8 cellular contexts compared by ENCODE assay signal in the genomic region with DNA sequence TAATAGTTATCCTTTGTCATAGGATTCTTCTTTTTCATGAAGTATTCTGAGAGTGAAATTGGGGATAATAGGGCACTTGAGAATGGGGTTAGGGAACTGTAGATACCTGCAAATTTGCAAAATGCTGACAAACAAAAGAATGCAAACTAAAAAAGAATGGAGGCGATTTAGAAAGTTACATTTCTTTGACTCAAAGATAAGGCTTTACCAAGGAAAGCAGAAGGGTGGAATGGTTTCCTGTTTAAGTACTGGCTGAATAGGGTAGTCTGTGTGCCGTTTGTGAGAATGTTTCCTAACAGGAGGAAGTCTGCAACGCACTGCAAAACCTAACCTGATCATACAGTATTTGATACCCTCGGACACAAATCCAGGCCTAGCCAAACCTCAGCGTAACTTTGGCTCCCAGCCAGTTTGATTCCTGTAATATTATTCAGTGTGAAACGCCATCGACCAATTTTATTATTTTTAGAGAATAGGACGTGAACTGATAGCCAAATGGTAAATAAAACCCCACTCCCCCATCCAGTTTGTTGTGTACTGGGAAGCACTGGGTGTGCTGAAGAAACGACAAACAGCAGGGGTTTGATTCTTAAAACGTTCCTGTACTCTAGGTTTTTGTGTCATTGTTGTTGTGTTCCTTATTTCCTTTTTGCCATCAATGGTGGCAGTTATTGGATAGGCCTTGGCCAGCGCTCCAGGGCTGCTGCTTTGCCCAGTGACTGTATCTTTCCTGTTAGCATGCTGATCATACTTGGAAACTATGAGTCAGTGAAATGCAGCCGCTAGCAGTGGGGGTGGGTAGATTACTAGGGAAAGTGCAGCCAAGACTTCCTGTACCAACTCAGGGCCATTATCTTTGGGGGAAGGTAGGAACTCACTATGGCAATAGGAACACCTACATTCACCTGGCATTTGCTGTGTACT.
DNase-seq lines count a peak whose midpoint lies in the region; ATAC-seq and TF ChIP-seq lines count a peak whose summit lies in the region.

No MANE protein-coding gene starts in this region.

- peak overlapping the region; percentile 65 for H3K4me2 ChIP-seq in SK-N-SH

- ATAC-seq in GM21528 (IDR thresholded peaks at IDR 0.05; ENCODE audit: low FRiP score, unreplicated experiment): peak; percentile 72
- peak; percentile 95 for ATAC-seq in activated naive CD8-positive, alpha-beta T cell treated with anti-CD3 and anti-CD28 coated beads, Interleukin-2, amount 10 ng/mL, durations not matched to agents 7 days and 5 days (ENCODE audit: low read depth)
- ATAC-seq in aorta (ENCODE audit: low FRiP score): peak; percentile 96

- H3K36me3 ChIP-seq in SK-N-SH (replicated peaks in 1 of 2; ENCODE audit: control insufficient read depth in 1 of 2, insufficient read depth in 2 of 2, low read length in 1 of 2) (no peaks in the 10 kb centered on the region), cardiac muscle cell (no peaks in the 10 kb centered on the region), aorta (ENCODE audit: control insufficient read depth in 1 of 2, insufficient read depth in 2 of 2, low read length in 1 of 2) (no peaks in the 10 kb centered on the region)

- H3K4me1 Mint-ChIP-seq in activated naive CD8-positive, alpha-beta T cell treated with anti-CD3 and anti-CD28 coated beads, Interleukin-2, amount 10 ng/mL, durations not matched to agents 7 days and 5 days: peaks cover 24% of the 10 kb centered on the region

- CTCF ChIA-PET in SK-N-SH (lab: Yijun Ruan, JAX): interaction anchor here (0.6 kb wide), 1 partner anchor 136 kb away, joined by 3 read pairs; no protein-coding TSS in a partner anchor

- TF ChIP-seq CTCF in SK-N-SH (IDR thresholded peaks at IDR 0.05) (no peak), cardiac muscle cell (IDR thresholded peaks at IDR 0.05; ENCODE audit: low read depth, low read length) (no peak)

- peak overlapping the region; percentile 83 for H3K27ac Mint-ChIP-seq in activated naive CD8-positive, alpha-beta T cell treated with anti-CD3 and anti-CD28 coated beads, Interleukin-2, amount 10 ng/mL, durations not matched to agents 7 days and 5 days

- H3K4me1 ChIP-seq in SK-N-SH (ENCODE audit: control insufficient read depth in 1 of 2, insufficient read depth in 2 of 2, low read depth in 1 of 2, low read length in 1 of 2) (peaks cover 7 to 28% of the 10 kb centered on the region in 2 experiments), cardiac muscle cell (ENCODE audit: low read depth) (peaks cover 37% of the 10 kb centered on the region), aorta (ENCODE audit: control insufficient read depth in 1 of 2, insufficient read depth in 2 of 2, low read length in 2 of 2) (peaks cover 8 to 9% of the 10 kb centered on the region in 2 donors)

- H3K4me3 ChIP-seq in SK-N-SH (ENCODE audit: low read depth in 2 of 2, low read length in 1 of 2) (no peak overlapping the region; a peak in 1 of 4 replicates), cardiac muscle cell (no peak overlapping the region), aorta (ENCODE audit: low read length in 2 of 2) (no peak overlapping the region)

- DNase-seq in COLO668 (lab: John Stamatoyannopoulos, UW; ENCODE audit: unreplicated experiment) (peak; percentile 28), SK-N-SH (peak; percentile 28), cardiac muscle cell (ENCODE audit: low read depth in 1 of 2, low spot score in 1 of 2) (peak; percentile 85 to 97), posterior vena cava (ENCODE audit: low spot score) (peak; percentile 94), aorta (peak; percentile 91 to 94)
- DNase-seq in activated naive CD8-positive, alpha-beta T cell treated with anti-CD3 and anti-CD28 coated beads, Interleukin-2, amount 10 ng/mL, durations not matched to agents 7 days and 5 days: peak; percentile 48

- H3K27ac ChIP-seq in SK-N-SH (ENCODE audit: low read depth in 2 of 2, low read length in 1 of 2): peak overlapping the region; percentile 87 to 95
- H3K27ac ChIP-seq in cardiac muscle cell: peak overlapping the region; percentile 85
- H3K27ac ChIP-seq in aorta (ENCODE audit: low read depth in 1 of 2, low read length in 2 of 2): peak overlapping the region; percentile 95 to 99

- H3K9me2 ChIP-seq in SK-N-SH: no peaks in the 10 kb centered on the region

- H3K9me3 ChIP-seq in SK-N-SH: no peaks in the 10 kb centered on the region
- H3K9me3 ChIP-seq in cardiac muscle cell (ENCODE audit: low read depth): no peaks in the 10 kb centered on the region
- H3K9me3 ChIP-seq in aorta (ENCODE audit: control insufficient read depth, low read length): no peaks in the 10 kb centered on the region

- H3K27me3 ChIP-seq in SK-N-SH (ENCODE audit: insufficient read depth): no peaks in the 10 kb centered on the region
- no peaks in the 10 kb centered on the region for H3K27me3 ChIP-seq in cardiac muscle cell
- H3K27me3 ChIP-seq in aorta (ENCODE audit: control insufficient read depth in 1 of 2, insufficient read depth in 2 of 2, low read length in 1 of 2): no peaks in the 10 kb centered on the region

- peaks cover 1% of the 10 kb centered on the region for H3K9me3 Mint-ChIP-seq in activated naive CD8-positive, alpha-beta T cell treated with anti-CD3 and anti-CD28 coated beads, Interleukin-2, amount 10 ng/mL, durations not matched to agents 7 days and 5 days

- TF ChIP-seq RAD21 in Ishikawa (IDR thresholded peaks at IDR 0.05; ENCODE audit: low read depth) (peak; percentile 71), SK-N-SH (IDR thresholded peaks at IDR 0.05; ENCODE audit: low read length) (no peak; the same call in 1 of the 2 replicates)

- peak overlapping the region; percentile 47 for H3K4me3 Mint-ChIP-seq in activated naive CD8-positive, alpha-beta T cell treated with anti-CD3 and anti-CD28 coated beads, Interleukin-2, amount 10 ng/mL, durations not matched to agents 7 days and 5 days

- POLR2A ChIA-PET in SK-N-SH (lab: Yijun Ruan, JAX): no interaction called here
- POLR2A ChIA-PET in activated naive CD8-positive, alpha-beta T cell treated with anti-CD3 and anti-CD28 coated beads, Interleukin-2, amount 10 ng/mL, durations not matched to agents 7 days and 5 days (lab: Charles Lee): interaction anchor here (0.6 to 2.6 kb wide), 4 partner anchors 14 to 276 kb away, joined by 3 to 15 read pairs (median 4); no protein-coding TSS in a partner anchor

- H3K9ac ChIP-seq in SK-N-SH: peak overlapping the region; percentile 68

- H3K27me3 Mint-ChIP-seq in activated naive CD8-positive, alpha-beta T cell treated with anti-CD3 and anti-CD28 coated beads, Interleukin-2, amount 10 ng/mL, durations not matched to agents 7 days and 5 days: no peaks in the 10 kb centered on the region

- H2AFZ ChIP-seq in SK-N-SH (ENCODE audit: low read depth): peak overlapping the region; percentile 65

- no peaks in the 10 kb centered on the region for H4K20me1 ChIP-seq in SK-N-SH (ENCODE audit: insufficient read depth)

- TF ChIP-seq EP300 in Ishikawa (IDR thresholded peaks at IDR 0.05; ENCODE audit: borderline replicate concordance): peak; percentile 100
- TF ChIP-seq EP300 in SK-N-SH (IDR thresholded peaks at IDR 0.05; ENCODE audit: borderline replicate concordance in 1 of 2, low read depth in 1 of 2, low read length in 1 of 2): peak; percentile 68 to 98

- 15% methylated on average over 12 of the region's 12 CpGs for WGBS in SK-N-SH (ENCODE audit: low lambda C conversion rate)
- WGBS in aorta, 2 donors: 0 to 3% methylated on average over 12 of the region's 12 CpGs

- H3F3A ChIP-seq in SK-N-SH (replicated peaks; ENCODE audit: insufficient read depth): peaks cover 11% of the 10 kb centered on the region

- no peaks in the 10 kb centered on the region for H3K79me2 ChIP-seq in SK-N-SH (ENCODE audit: insufficient read depth)

- intact Hi-C loops in posterior vena cava (cut with DNase I) (no loop called here), aorta (cut with DNase I) (no loop called here)

- no peaks in the 10 kb centered on the region for H3K36me3 Mint-ChIP-seq in activated naive CD8-positive, alpha-beta T cell treated with anti-CD3 and anti-CD28 coated beads, Interleukin-2, amount 10 ng/mL, durations not matched to agents 7 days and 5 days

TF ChIP-seq in Ishikawa, 13 proteins besides CTCF, POLR2A, EP300 and RAD21 (continues in another document):
- TF ChIP-seq, protein P1, sequence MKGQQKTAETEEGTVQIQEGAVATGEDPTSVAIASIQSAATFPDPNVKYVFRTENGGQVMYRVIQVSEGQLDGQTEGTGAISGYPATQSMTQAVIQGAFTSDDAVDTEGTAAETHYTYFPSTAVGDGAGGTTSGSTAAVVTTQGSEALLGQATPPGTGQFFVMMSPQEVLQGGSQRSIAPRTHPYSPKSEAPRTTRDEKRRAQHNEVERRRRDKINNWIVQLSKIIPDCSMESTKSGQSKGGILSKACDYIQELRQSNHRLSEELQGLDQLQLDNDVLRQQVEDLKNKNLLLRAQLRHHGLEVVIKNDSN (IDR thresholded peaks at IDR 0.05): peak; percentile 52
- peak; percentile 78 for TF ChIP-seq YY1 (IDR thresholded peaks at IDR 0.05; ENCODE audit: low read depth)
- peak; percentile 54; the same call in 1 of the 2 replicates for TF ChIP-seq EGR1 (IDR thresholded peaks at IDR 0.05)
- TF ChIP-seq NFIC (IDR thresholded peaks at IDR 0.05): peak; percentile 98
- no peak; the same call in 1 of the 2 replicates for TF ChIP-seq TAF1 (IDR thresholded peaks at IDR 0.05; ENCODE audit: low read depth)
- TF ChIP-seq, protein P2, sequence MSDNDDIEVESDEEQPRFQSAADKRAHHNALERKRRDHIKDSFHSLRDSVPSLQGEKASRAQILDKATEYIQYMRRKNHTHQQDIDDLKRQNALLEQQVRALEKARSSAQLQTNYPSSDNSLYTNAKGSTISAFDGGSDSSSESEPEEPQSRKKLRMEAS (IDR thresholded peaks at IDR 0.05): peak; percentile 89
- TF ChIP-seq ZBTB7A (IDR thresholded peaks at IDR 0.05; ENCODE audit: low read depth): no peak

TF ChIP-seq in SK-N-SH, 30 proteins besides CTCF, POLR2A, EP300 and RAD21 (continues in another document):
- TF ChIP-seq, protein P2 (IDR thresholded peaks at IDR 0.05; ENCODE audit: low read depth): peak; percentile 85
- TF ChIP-seq JUND (IDR thresholded peaks at IDR 0.05) (peak; percentile 99), FOXJ3 (CRISPR knock-in tag; IDR thresholded peaks at IDR 0.05) (no peak), RXRA (IDR thresholded peaks at IDR 0.05; ENCODE audit: borderline replicate concordance, low read depth) (peak; percentile 83; the same call in 1 of the 2 replicates), MXI1 (IDR thresholded peaks at IDR 0.05; ENCODE audit: low read depth, low read length) (no peak)

Comparison
In these comparisons a context has a peak if more than half of its experiments do, and no peak if none do; other contexts are left out.
1. DNase-seq: peak in every context shown above with its lines; median percentile 94 in posterior vena cava; 92 in aorta; 91 in cardiac muscle cell; 48 in activated naive CD8-positive, alpha-beta T cell treated with anti-CD3 and anti-CD28 coated beads, Interleukin-2, amount 10 ng/mL, durations not matched to agents 7 days and 5 days; 28 in COLO668; 28 in SK-N-SH.